ENCODE assay signal across 8 cellular contexts in genomic region chr15:63483521-63484371, GRCh38. TPM values are rescaled to one million over a fixed set of nuclear protein-coding genes. Genes with fewer than 3 reads are reported as not detected.
A peak's percentile ranks its signal among the peaks of the same experiment; 100 is the strongest.
DNase-seq lines count a peak whose midpoint lies in the region; ATAC-seq and TF ChIP-seq lines count a peak whose summit lies in the region.

No MANE protein-coding gene starts in this region.

- peak in 1 of 2 donors; percentile 56 for ATAC-seq in natural killer cell treated with Interleukin-12 subunit alpha and Interleukin-12 subunit beta and Interleukin-15 and Interleukin-18, amount 100 ng/mL, for 72 hours
- ATAC-seq in natural killer cell (no peak), HG03460 (IDR thresholded peaks at IDR 0.05; ENCODE audit: unreplicated experiment) (no peak)

- H3K27me3 Mint-ChIP-seq in natural killer cell treated with Interleukin-12 subunit alpha and Interleukin-12 subunit beta and Interleukin-15 and Interleukin-18, amount 100 ng/mL, for 72 hours = no peaks in the 10 kb centered on the region
- no peaks in the 10 kb centered on the region for H3K27me3 Mint-ChIP-seq in natural killer cell (ENCODE audit: low read depth in 2 of 2)
- no peaks in the 10 kb centered on the region for H3K27me3 Mint-ChIP-seq in T-helper 1 cell treated with Interleukin-12 subunit alpha and Interleukin-12 subunit beta and Interleukin-4 antibody, amounts not matched to agents 30 μg/mL and 1 μg/mL, for 36 hours (ENCODE audit: low read depth)

- H3K9me3 Mint-ChIP-seq in natural killer cell treated with Interleukin-12 subunit alpha and Interleukin-12 subunit beta and Interleukin-15 and Interleukin-18, amount 100 ng/mL, for 72 hours = no peaks in the 10 kb centered on the region
- H3K9me3 Mint-ChIP-seq in natural killer cell = no peaks in the 10 kb centered on the region
- no peaks in the 10 kb centered on the region for H3K9me3 Mint-ChIP-seq in T-helper 1 cell treated with Interleukin-12 subunit alpha and Interleukin-12 subunit beta and Interleukin-4 antibody, amounts not matched to agents 30 μg/mL and 1 μg/mL, for 36 hours

- H3K36me3 ChIP-seq in esophagus (ENCODE audit: control insufficient read depth in 2 of 2, insufficient read depth in 2 of 2, low read length in 1 of 2) = no peaks in the 10 kb centered on the region

- H3K4me1 ChIP-seq in esophagus (ENCODE audit: control insufficient read depth in 2 of 2, insufficient read depth in 2 of 2, low read length in 1 of 2) = peaks cover 0 to 2% of the 10 kb centered on the region in 2 donors

- H3K27ac ChIP-seq in esophagus (ENCODE audit: low read depth in 2 of 2, low read length in 1 of 2) = peak overlapping the region; percentile 52 to 55

- H3K36me3 Mint-ChIP-seq in natural killer cell treated with Interleukin-12 subunit alpha and Interleukin-12 subunit beta and Interleukin-15 and Interleukin-18, amount 100 ng/mL, for 72 hours = no peaks in the 10 kb centered on the region
- no peaks in the 10 kb centered on the region for H3K36me3 Mint-ChIP-seq in natural killer cell
- H3K36me3 Mint-ChIP-seq in T-helper 1 cell treated with Interleukin-12 subunit alpha and Interleukin-12 subunit beta and Interleukin-4 antibody, amounts not matched to agents 30 μg/mL and 1 μg/mL, for 36 hours (ENCODE audit: low read depth) = no peaks in the 10 kb centered on the region

- DNase-seq in natural killer cell treated with Interleukin-12 subunit alpha and Interleukin-12 subunit beta and Interleukin-15 and Interleukin-18, amount 100 ng/mL, for 72 hours (ENCODE audit: low spot score) = no peak
- DNase-seq in natural killer cell (no peak), GM13977 (ENCODE audit: low spot score) (no peak), occipital lobe (lab: John Stamatoyannopoulos, UW) (no peak), COLO668 (lab: John Stamatoyannopoulos, UW; ENCODE audit: unreplicated experiment) (no peak)

- H3K27ac Mint-ChIP-seq in natural killer cell treated with Interleukin-12 subunit alpha and Interleukin-12 subunit beta and Interleukin-15 and Interleukin-18, amount 100 ng/mL, for 72 hours = peak overlapping the region in 1 of 2 donors; percentile 0
- H3K27ac Mint-ChIP-seq in natural killer cell = no peak overlapping the region
- H3K27ac Mint-ChIP-seq in T-helper 1 cell treated with Interleukin-12 subunit alpha and Interleukin-12 subunit beta and Interleukin-4 antibody, amounts not matched to agents 30 μg/mL and 1 μg/mL, for 36 hours = peak overlapping the region; percentile 68

- H3K27me3 ChIP-seq in esophagus (ENCODE audit: control insufficient read depth in 1 of 2, insufficient read depth in 2 of 2, low read length in 2 of 2) = no peaks in the 10 kb centered on the region

- in situ Hi-C loops in GM13977 (cut with MboI; ENCODE audit: low pct_unique_long_range_greater_than_20kb, low sequenced_read_pairs, unreplicated experiment) = loop anchor here (25.0 kb wide), 1 partner anchor 404 kb away; no protein-coding TSS in a partner anchor

- no peak overlapping the region for H3K4me3 ChIP-seq in esophagus (ENCODE audit: low read depth in 1 of 2, low read length in 2 of 2)

- H3K4me1 Mint-ChIP-seq in natural killer cell treated with Interleukin-12 subunit alpha and Interleukin-12 subunit beta and Interleukin-15 and Interleukin-18, amount 100 ng/mL, for 72 hours (ENCODE audit: low read depth in 2 of 2) = peaks cover 17 to 25% of the 10 kb centered on the region in 2 donors
- H3K4me1 Mint-ChIP-seq in natural killer cell = peaks cover 10 to 12% of the 10 kb centered on the region in 2 donors
- peaks cover 60% of the 10 kb centered on the region for H3K4me1 Mint-ChIP-seq in T-helper 1 cell treated with Interleukin-12 subunit alpha and Interleukin-12 subunit beta and Interleukin-4 antibody, amounts not matched to agents 30 μg/mL and 1 μg/mL, for 36 hours (ENCODE audit: low read depth)

- intact Hi-C loops in natural killer cell (cut with micrococcal nuclease) = no loop called here

- peak overlapping the region; percentile 4 for H3K4me3 Mint-ChIP-seq in natural killer cell treated with Interleukin-12 subunit alpha and Interleukin-12 subunit beta and Interleukin-15 and Interleukin-18, amount 100 ng/mL, for 72 hours
- no peak overlapping the region for H3K4me3 Mint-ChIP-seq in natural killer cell
- peak overlapping the region; percentile 15 for H3K4me3 Mint-ChIP-seq in T-helper 1 cell treated with Interleukin-12 subunit alpha and Interleukin-12 subunit beta and Interleukin-4 antibody, amounts not matched to agents 30 μg/mL and 1 μg/mL, for 36 hours

- TF ChIP-seq CTCF in natural killer cell (IDR thresholded peaks at IDR 0.05) (no peak), GM13977 (IDR thresholded peaks at IDR 0.05; ENCODE audit: extremely low read depth, insufficient read depth, missing control alignments) (no peak)

- no peaks in the 10 kb centered on the region for H3K9me3 ChIP-seq in esophagus (ENCODE audit: control insufficient read depth in 2 of 2, insufficient read depth in 1 of 2, low read depth in 1 of 2, low read length in 1 of 2)

- WGBS in esophagus, 2 donors = 58 to 60% methylated on average over 6 of the region's 6 CpGs

RNA-seq across cellular contexts. Expression of gene USP3, which starts 20.6 kb away (rescaled TPM):
- total RNA-seq in natural killer cell treated with Interleukin-12 subunit alpha and Interleukin-12 subunit beta and Interleukin-15 and Interleukin-18, amount 100 ng/mL, for 72 hours = 10 to 100 TPM; 70.0 to 75.3 TPM
- total RNA-seq in natural killer cell = 100 to 1,000 TPM; 163 to 187 (median 169) TPM
- polyA plus RNA-seq in esophagus = 10 to 100 TPM; 14.0 to 15.0 TPM
- total RNA-seq in occipital lobe = 86.4 TPM
